In the genomic region with DNA sequence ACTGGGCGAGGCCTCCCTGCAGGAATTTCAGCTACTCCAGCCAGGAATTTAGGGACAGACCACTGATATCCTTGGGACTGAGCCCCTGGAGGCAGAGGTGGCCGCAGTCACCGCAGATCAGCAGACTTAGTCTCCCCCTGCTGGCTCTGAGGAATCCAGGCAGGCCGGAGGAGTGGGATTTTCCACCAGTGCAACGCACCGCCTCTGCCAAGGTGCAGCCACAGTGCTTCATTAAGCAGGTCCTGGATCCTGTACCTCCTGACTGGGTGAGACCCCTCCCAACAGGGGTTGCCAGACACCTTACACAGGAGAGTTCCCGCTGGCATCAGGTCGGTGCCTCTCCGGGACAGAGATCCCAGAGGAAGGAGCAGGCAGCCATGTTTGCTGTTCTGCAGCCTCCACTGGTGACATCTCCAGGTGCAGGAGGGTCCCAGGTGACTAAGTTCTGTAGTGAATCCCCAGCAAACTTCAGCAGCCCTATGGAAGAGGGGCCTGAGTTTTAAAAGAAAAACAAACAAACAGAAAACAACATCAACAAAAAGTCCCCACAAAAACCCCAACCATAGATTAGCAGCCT, we compare ENCODE assay signal across 14 cellular contexts.
DNase-seq lines count a peak whose midpoint lies in the region; ATAC-seq, FAIRE-seq and TF ChIP-seq lines count a peak whose summit lies in the region.
"Had no signal": no experiment of that assay in that cellular context is flagged by ENCODE, and none has a peak within 500 bp of the region (broad histone marks: within the 10 kb centered on the region; RNA-seq: fewer than 3 reads in every experiment).

No MANE protein-coding gene starts in this region.

- H4K5ac ChIP-seq in H1 (ENCODE audit: insufficient read length, low read depth, low read length) (no peak overlapping the region), mesendoderm (ENCODE audit: low read length) (no peak overlapping the region)

- peaks cover 0 to 5% (median 0%) of the 10 kb centered on the region in 4 experiments; a peak in 2 of 7 replicates for H3K4me1 ChIP-seq in H1 (replicated peaks in 1 of 4; ENCODE audit: control insufficient read depth in 3 of 4, insufficient read depth in 4 of 4, low read length in 3 of 4)
- no peaks in the 10 kb centered on the region for H3K4me1 ChIP-seq in mesendoderm (ENCODE audit: control insufficient read depth, low read depth, low read length)
- H3K4me1 ChIP-seq: BLaER1 treated with 17β-estradiol and CSF1 and Interleukin-3, amounts not matched to agents 10 nM and 100 nM had no signal

- H2AK5ac ChIP-seq in H1 (ENCODE audit: low read depth, low read length) (no peak overlapping the region), mesendoderm (ENCODE audit: low read length) (no peak overlapping the region)

- 66% methylated on average over 9 of the region's 9 CpGs; no CpG with 5 or more reads in 1 of the 2 experiments for WGBS in H1 (ENCODE audit: extremely low coverage in 1 of 2, insufficient coverage in 1 of 2, insufficient read length in 1 of 2, insufficient replicate concordance in 2 of 2, low coverage in 1 of 2, low lambda C conversion rate in 2 of 2, missing lambda C conversion rate in 1 of 2), 2 experiments
- WGBS in mesendoderm (ENCODE audit: extremely low coverage, insufficient coverage, low lambda C conversion rate) = no CpG with 5 or more reads among the region's 9 CpGs

- no peak overlapping the region for H3K27ac ChIP-seq in C4-2B
- no peak overlapping the region for H3K27ac ChIP-seq in H1 (ENCODE audit: low read depth, low read length)
- no peak overlapping the region for H3K27ac ChIP-seq in mesendoderm (ENCODE audit: low read depth, low read length)
- H3K27ac ChIP-seq: BLaER1 treated with 17β-estradiol and CSF1 and Interleukin-3, amounts not matched to agents 10 nM and 100 nM; RWPE1 had no signal

- H4K8ac ChIP-seq in H1 (ENCODE audit: extremely low read depth, insufficient read depth, low read length) (peak overlapping the region; percentile 75), mesendoderm (ENCODE audit: low read depth, low read length) (no peak overlapping the region)

- H2BK5ac ChIP-seq in H1 (ENCODE audit: low read depth, low read length) (no peak overlapping the region), mesendoderm (ENCODE audit: low read length) (no peak overlapping the region)

- no peak overlapping the region for H3K9ac ChIP-seq in H1 (replicated peaks in 1 of 4; ENCODE audit: extremely low read depth in 1 of 4, low read depth in 3 of 4, low read length in 3 of 4)
- no peak overlapping the region for H3K9ac ChIP-seq in mesendoderm (ENCODE audit: low read length)
- H3K9ac ChIP-seq: BLaER1 treated with 17β-estradiol and CSF1 and Interleukin-3, amounts not matched to agents 10 nM and 100 nM had no signal

- no peak overlapping the region for H3K4me3 Mint-ChIP-seq in T-helper 17 cell
- H3K4me3 Mint-ChIP-seq: activated B cell treated with CpG ODN at 0.5 μM for 24 hours, nephron had no signal

- POLR2A ChIA-PET in H1 (lab: Charles Lee; ENCODE audit: partially characterized antibody) = no interaction called here

- no peaks in the 10 kb centered on the region for H4K20me1 ChIP-seq in H1 (replicated peaks in 1 of 2; ENCODE audit: control insufficient read depth in 1 of 2, insufficient read depth in 2 of 2, low read length in 2 of 2)
- H4K20me1 ChIP-seq: BLaER1 treated with 17β-estradiol and CSF1 and Interleukin-3, amounts not matched to agents 10 nM and 100 nM had no signal

- H3K27me3 ChIP-seq in H1 (replicated peaks in 1 of 4; ENCODE audit: control insufficient read depth in 3 of 4, extremely low read depth in 1 of 4, insufficient read depth in 3 of 4, low read length in 3 of 4) (peaks cover 0 to 8% (median 1%) of the 10 kb centered on the region in 4 experiments; a peak in 3 of 7 replicates), mesendoderm (ENCODE audit: insufficient read depth, low read length, poor library complexity) (no peaks in the 10 kb centered on the region)
- H3K27me3 ChIP-seq: BLaER1 treated with 17β-estradiol and CSF1 and Interleukin-3, amounts not matched to agents 10 nM and 100 nM had no signal

- peak; percentile 18 for DNase-seq in HuH-7.5 (ENCODE audit: low spot score)
- peak; percentile 65 to 75 for DNase-seq in H1 (ENCODE audit: low read depth in 1 of 2, low spot score in 2 of 2)
- DNase-seq in mesendoderm = peak; percentile 94
- no peak for DNase-seq in NCI-H446 treated with DMSO at 0.1 percent for 48 hours (lab: John Stamatoyannopoulos, UW)
- DNase-seq in NCI-H1417 treated with DMSO at 0.1 percent for 48 hours (lab: John Stamatoyannopoulos, UW) = no peak
- DNase-seq in T-helper 17 cell = no peak
- DNase-seq: activated B cell treated with CpG ODN at 0.5 μM for 24 hours; activated T-cell treated with anti-CD3 and anti-CD28 coated beads, Interleukin-2, amount 50 U/mL, for 48 hours; NCI-H2029 treated with DMSO at 0.1 percent for 48 hours had no signal

- H3K4me1 Mint-ChIP-seq in T-helper 17 cell = no peaks in the 10 kb centered on the region
- H3K4me1 Mint-ChIP-seq: activated B cell treated with CpG ODN at 0.5 μM for 24 hours, nephron had no signal

- H3K23me2 ChIP-seq in H1 (ENCODE audit: low read depth, low read length) = no peaks in the 10 kb centered on the region

- no peak overlapping the region for H2BK20ac ChIP-seq in H1 (ENCODE audit: low read length)

- H3K14ac ChIP-seq in H1 (ENCODE audit: insufficient read length) = no peak overlapping the region

- H2BK15ac ChIP-seq in H1 (ENCODE audit: low read length) (no peak overlapping the region), mesendoderm (replicated peaks; ENCODE audit: low read depth) (no peak overlapping the region)

- no peak overlapping the region for H3K27ac Mint-ChIP-seq in T-helper 17 cell
- H3K27ac Mint-ChIP-seq: activated B cell treated with CpG ODN at 0.5 μM for 24 hours, nephron had no signal

- no peak for FAIRE-seq in H1 (lab: Jason Lieb, UNC)

- H3K36me3 Mint-ChIP-seq in T-helper 17 cell (ENCODE audit: low read depth) = no peaks in the 10 kb centered on the region

- peak overlapping the region; percentile 89; the same call in 1 of the 2 replicates for H2AFZ ChIP-seq in H1 (ENCODE audit: low read length)

- H3K9me3 ChIP-seq in H1 (ENCODE audit: insufficient read depth in 2 of 2, low read depth in 1 of 2, low read length in 1 of 2) (no peaks in the 10 kb centered on the region), T-helper 17 cell (ENCODE audit: control insufficient read depth, low read length, poor library complexity, severe bottlenecking) (no peaks in the 10 kb centered on the region)

- H3K18ac ChIP-seq in H1 (ENCODE audit: extremely low read depth, low read length) (no peak overlapping the region), mesendoderm (ENCODE audit: low read length) (no peak overlapping the region)

- TF ChIP-seq CTCF in C4-2B (conservative IDR thresholded peaks at IDR 0.05) (peak; percentile 70), H1 (IDR thresholded peaks at IDR 0.05; ENCODE audit: control extremely low read depth in 1 of 3, insufficient read depth in 1 of 3, low read depth in 1 of 3, low read length in 3 of 3) (peak; percentile 86 to 94 (median 88))

- CTCF ChIA-PET in H1 (lab: Charles Lee; ENCODE audit: partially characterized antibody) = interaction anchor here (0.6 to 2.2 kb wide), 31 partner anchors 9 to 1550 kb away, joined by 3 to 10 read pairs (median 3); no protein-coding TSS in a partner anchor

- ATAC-seq in HG02678 (IDR thresholded peaks at IDR 0.05; ENCODE audit: unreplicated experiment) (no peak), T-helper 17 cell (no peak)

- no peak overlapping the region for H3K56ac ChIP-seq in H1 (replicated peaks; ENCODE audit: insufficient read length, low read depth, low read length)
- H3K56ac ChIP-seq in mesendoderm (ENCODE audit: low read length) = peak overlapping the region; percentile 69

- H3K23ac ChIP-seq in H1 (ENCODE audit: insufficient read length) = no peak overlapping the region
- no peak overlapping the region for H3K23ac ChIP-seq in mesendoderm (ENCODE audit: low read length)

- TF ChIP-seq RAD21 in H1 (IDR thresholded peaks at IDR 0.05 in 1 of 2, conservative IDR thresholded peaks at IDR 0.05 in 1 of 2; ENCODE audit: low read depth in 2 of 2, low read length in 2 of 2) = peak; percentile 97 to 98

- H3K79me1 ChIP-seq in H1 (ENCODE audit: low read depth, low read length) = no peaks in the 10 kb centered on the region
- no peaks in the 10 kb centered on the region for H3K79me1 ChIP-seq in mesendoderm (ENCODE audit: low read length)

- H2BK120ac ChIP-seq in H1 (replicated peaks; ENCODE audit: low read depth, low read length) = no peak overlapping the region
- H2BK120ac ChIP-seq in mesendoderm (ENCODE audit: low read depth, low read length) = no peak overlapping the region

- no peaks in the 10 kb centered on the region for H3K79me2 ChIP-seq in H1 (ENCODE audit: control insufficient read depth in 1 of 2, insufficient read depth in 2 of 2, low read length in 2 of 2)
- H3K79me2 ChIP-seq in mesendoderm (ENCODE audit: control insufficient read depth, insufficient read depth, low read length) = no peaks in the 10 kb centered on the region

- H3K4ac ChIP-seq in H1 (replicated peaks; ENCODE audit: insufficient read length, low read depth, low read length) (no peak overlapping the region), mesendoderm (ENCODE audit: low read depth, low read length) (no peak overlapping the region)

- no peak for TF ChIP-seq EP300 in H1 (IDR thresholded peaks at IDR 0.05; ENCODE audit: borderline replicate concordance in 1 of 2, low read depth in 2 of 2, low read length in 2 of 2)

- no peak overlapping the region for H2BK12ac ChIP-seq in H1 (ENCODE audit: low read depth, low read length)

- H3K4me3 ChIP-seq in H1 (ENCODE audit: extremely low read depth in 1 of 4, insufficient read depth in 2 of 4, low read depth in 3 of 4, low read length in 4 of 4) (no peak overlapping the region), mesendoderm (ENCODE audit: low read length) (no peak overlapping the region)
- H3K4me3 ChIP-seq: BLaER1 treated with 17β-estradiol and CSF1 and Interleukin-3, amounts not matched to agents 10 nM and 100 nM had no signal

- H3K4me2 ChIP-seq in H1 (ENCODE audit: insufficient read depth in 1 of 2, low read depth in 2 of 2, low read length in 2 of 2) (no peak overlapping the region), mesendoderm (ENCODE audit: low read length) (no peak overlapping the region)
- H3K4me2 ChIP-seq: BLaER1 treated with 17β-estradiol and CSF1 and Interleukin-3, amounts not matched to agents 10 nM and 100 nM had no signal

- H3K27me3 Mint-ChIP-seq in T-helper 17 cell = no peaks in the 10 kb centered on the region
- H3K27me3 Mint-ChIP-seq: activated B cell treated with CpG ODN at 0.5 μM for 24 hours had no signal

- peak overlapping the region; percentile 65 for H4K91ac ChIP-seq in H1 (replicated peaks; ENCODE audit: insufficient read length, low read length)

- TF ChIP-seq POLR2A in H1 (IDR thresholded peaks at IDR 0.05; ENCODE audit: control extremely low read depth in 1 of 2, low read depth in 2 of 2, low read length in 2 of 2) = no peak

- H3K36me3 ChIP-seq in H1 (ENCODE audit: control insufficient read depth in 2 of 4, insufficient read depth in 4 of 4, low read length in 3 of 4) (no peaks in the 10 kb centered on the region), mesendoderm (ENCODE audit: control insufficient read depth, insufficient read depth, low read length) (no peaks in the 10 kb centered on the region)
- H3K36me3 ChIP-seq: BLaER1 treated with 17β-estradiol and CSF1 and Interleukin-3, amounts not matched to agents 10 nM and 100 nM had no signal

TF ChIP-seq in H1, 55 proteins besides CTCF, POLR2A, EP300 and RAD21 (continues in another document):
- TF ChIP-seq MAFK (IDR thresholded peaks at IDR 0.05; ENCODE audit: low read depth, low read length) = no peak

Comparison
In these comparisons a context has a peak if more than half of its experiments do, and no peak if none do; other contexts are left out.
1. DNase-seq: peak in HuH-7.5 (single experiment), H1 (2 of 2) and mesendoderm (single experiment); none in NCI-H446 treated with DMSO at 0.1 percent for 48 hours (single experiment), NCI-H1417 treated with DMSO at 0.1 percent for 48 hours (single experiment) and T-helper 17 cell (0 of 3).